Comparison of ENCODE assay signal across 8 cellular contexts in the genomic region with DNA sequence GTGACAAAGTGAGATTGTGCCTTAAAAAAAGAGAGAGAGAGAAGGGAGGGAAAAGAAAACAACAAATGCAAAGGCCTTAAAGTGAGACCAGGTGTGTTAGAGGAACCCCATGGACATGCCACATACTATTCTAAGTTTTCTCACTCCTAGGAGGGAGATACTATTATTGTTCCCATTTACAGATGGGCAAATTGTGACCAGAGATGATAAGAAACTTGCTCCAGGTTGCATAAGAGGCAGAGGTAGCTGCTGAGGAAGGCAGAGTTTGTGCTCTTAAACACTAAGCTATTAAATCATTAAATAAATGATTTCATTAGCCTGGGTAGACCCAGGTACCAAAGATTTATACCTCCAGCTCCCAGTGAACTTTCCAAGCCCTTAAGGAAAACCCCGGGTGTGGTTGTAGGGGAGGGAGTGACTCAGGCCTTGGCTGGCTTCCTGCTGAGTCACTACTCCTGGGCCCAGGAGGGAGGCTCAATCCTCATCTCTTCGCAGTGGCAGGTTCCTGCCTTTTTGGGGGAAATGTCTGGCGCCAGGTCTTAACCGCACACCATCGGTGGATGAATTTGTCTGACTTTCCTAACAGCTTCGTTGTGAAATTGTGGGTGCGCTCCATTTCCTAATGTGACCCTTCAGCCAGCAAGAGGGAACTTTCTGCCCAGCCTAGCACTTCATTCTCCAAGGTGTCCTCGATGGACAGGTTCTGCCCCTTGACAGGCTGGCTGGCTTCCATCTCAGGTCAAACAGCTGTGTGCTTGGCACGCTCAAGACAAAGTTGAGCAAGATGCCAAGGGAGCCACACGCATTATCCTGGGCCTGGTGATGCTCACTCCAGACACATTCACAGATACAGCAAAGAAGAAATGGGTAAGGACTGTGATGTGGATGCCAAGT. TPM values are rescaled to one million over a fixed set of nuclear protein-coding genes. Genes with fewer than 3 reads are reported as not detected.
DNase-seq lines count a peak whose midpoint lies in the region; ATAC-seq and TF ChIP-seq lines count a peak whose summit lies in the region.

No MANE protein-coding gene starts in this region.

- intact Hi-C loops in posterior vena cava (cut with DNase I), result no loop called here

- peak; percentile 90 for DNase-seq in AG08396 (ENCODE audit: low spot score)
- DNase-seq in HPDE6-E6E7 (ENCODE audit: extremely low spot score), result peak; percentile 98
- peak; percentile 45 for DNase-seq in activated CD4-positive, alpha-beta T cell treated with anti-CD3 and anti-CD28 coated beads for 48 hours
- peak; percentile 97 for DNase-seq in fibroblast of mammary gland (ENCODE audit: low read depth)
- peak; percentile 95 for DNase-seq in posterior vena cava (ENCODE audit: low spot score)
- no peak for DNase-seq in cerebellar nuclear complex (lab: John Stamatoyannopoulos, UW)
- no peak for DNase-seq in pons (ENCODE audit: low spot score)

- TF ChIP-seq CTCF in fibroblast of mammary gland (conservative IDR thresholded peaks at IDR 0.05; ENCODE audit: control insufficient read depth, insufficient read depth, low read depth, low read length), result no peak

- H3K4me3 ChIP-seq in fibroblast of mammary gland (ENCODE audit: control insufficient read depth, low read depth, low read length), result no peak overlapping the region

- no peak for ATAC-seq in GM18870 (IDR thresholded peaks at IDR 0.05; ENCODE audit: unreplicated experiment)

RNA-seq across cellular contexts. Expression of a gene that starts 33.4 kb away (rescaled TPM):
- 10 to 100 TPM; 17.4 to 19.7 TPM for total RNA-seq in posterior vena cava

Comparison
In these comparisons a context has a peak if more than half of its experiments do, and no peak if none do; other contexts are left out.
1. DNase-seq: peak in AG08396 (single experiment), HPDE6-E6E7 (single experiment), activated CD4-positive, alpha-beta T cell treated with anti-CD3 and anti-CD28 coated beads for 48 hours (single experiment), fibroblast of mammary gland (single experiment) and posterior vena cava (single experiment); none in cerebellar nuclear complex (0 of 2) and pons (single experiment).